11 cellular contexts compared by ENCODE assay signal in genomic region chr2:62149708-62150107, GRCh38. TPM values are rescaled to one million over a fixed set of nuclear protein-coding genes. Genes with fewer than 3 reads are reported as not detected.
A peak's percentile ranks its signal among the peaks of the same experiment; 100 is the strongest.
DNase-seq lines count a peak whose midpoint lies in the region; ATAC-seq and TF ChIP-seq lines count a peak whose summit lies in the region.
"Had no signal": no experiment of that assay in that cellular context is flagged by ENCODE, and none has a peak within 500 bp of the region (broad histone marks: within the 10 kb centered on the region; RNA-seq: fewer than 3 reads in every experiment).

No MANE protein-coding gene starts in this region.

- H3K36me3 Mint-ChIP-seq in T-cell, result peaks cover 10% of the 10 kb centered on the region

- POLR2A ChIA-PET in T-cell (lab: Charles Lee), result no interaction called here

- DNase-seq in AG09309 (ENCODE audit: low read depth) (peak; percentile 96), HK-2 (ENCODE audit: unreplicated experiment) (peak; percentile 13), astrocyte of the spinal cord (ENCODE audit: low read depth, low spot score) (peak; percentile 88), hepatic stellate cell (ENCODE audit: low spot score) (peak; percentile 82), epidermal melanocyte (ENCODE audit: insufficient read length, low spot score) (no peak), T-cell (no peak)
- DNase-seq in stimulated activated naive CD4-positive, alpha-beta T cell (lab: John Stamatoyannopoulos, UW), result no peak
- no peak for DNase-seq in activated CD4-positive, alpha-beta T cell treated with anti-CD3 and anti-CD28 coated beads, Interleukin-2, amount 50 U/mL, for 1 hour
- DNase-seq: dorsolateral prefrontal cortex; lower lobe of right lung; stimulated activated CD4-positive, alpha-beta T cell treated with anti-CD3 and anti-CD28 coated beads, Interleukin-15, amount 100 ng/mL, for 24 hours had no signal

- in situ Hi-C loops in astrocyte of the spinal cord (cut with HindIII; ENCODE audit: low sequenced_read_pairs), result no loop called here

- CTCF ChIA-PET in T-cell (lab: Charles Lee), result no interaction called here

- H3K27me3 Mint-ChIP-seq in T-cell, result no peaks in the 10 kb centered on the region

- TF ChIP-seq CTCF in AG09309 (IDR thresholded peaks at IDR 0.05; ENCODE audit: control insufficient read depth, insufficient read depth, low read depth, low read length, missing control alignments), result no peak
- no peak for TF ChIP-seq CTCF in astrocyte of the spinal cord (IDR thresholded peaks at IDR 0.05; ENCODE audit: low read depth, low read length)

- H3K4me3 ChIP-seq in AG09309 (ENCODE audit: control insufficient read depth, low read depth, low read length), result no peak overlapping the region
- H3K4me3 ChIP-seq in astrocyte of the spinal cord (ENCODE audit: low read depth, low read length), result no peak overlapping the region
- H3K4me3 ChIP-seq: dorsolateral prefrontal cortex, lower lobe of right lung had no signal

- no peak overlapping the region for H3K4me3 Mint-ChIP-seq in T-cell

- no peak overlapping the region for H3K27ac Mint-ChIP-seq in T-cell

- H3K9me3 Mint-ChIP-seq in T-cell, result peaks cover 0 to 5% (median under 1%) of the 10 kb centered on the region in 3 donors

- no peak for ATAC-seq in T-cell (replicated peaks in 1 of 4)
- ATAC-seq: lower lobe of right lung had no signal

- H3K4me1 Mint-ChIP-seq in T-cell, result peaks cover 8 to 14% (median 9%) of the 10 kb centered on the region in 3 donors

RNA-seq across cellular contexts. Expression of gene B3GNT2, which starts 46.2 kb away (rescaled TPM):
- total RNA-seq in T-cell, result 10 to 100 TPM; 20.9 to 47.3 (median 22.4) TPM

Comparison
In these comparisons a context has a peak if more than half of its experiments do, and no peak if none do; other contexts are left out.
1. DNase-seq: peak in AG09309 (single experiment), HK-2 (single experiment), astrocyte of the spinal cord (single experiment) and hepatic stellate cell (single experiment); none in epidermal melanocyte (single experiment), stimulated activated naive CD4-positive, alpha-beta T cell (0 of 6), activated CD4-positive, alpha-beta T cell treated with anti-CD3 and anti-CD28 coated beads, Interleukin-2, amount 50 U/mL, for 1 hour (single experiment) and T-cell (0 of 34).